ENCODE assay signal across 11 cellular contexts in the genomic region with DNA sequence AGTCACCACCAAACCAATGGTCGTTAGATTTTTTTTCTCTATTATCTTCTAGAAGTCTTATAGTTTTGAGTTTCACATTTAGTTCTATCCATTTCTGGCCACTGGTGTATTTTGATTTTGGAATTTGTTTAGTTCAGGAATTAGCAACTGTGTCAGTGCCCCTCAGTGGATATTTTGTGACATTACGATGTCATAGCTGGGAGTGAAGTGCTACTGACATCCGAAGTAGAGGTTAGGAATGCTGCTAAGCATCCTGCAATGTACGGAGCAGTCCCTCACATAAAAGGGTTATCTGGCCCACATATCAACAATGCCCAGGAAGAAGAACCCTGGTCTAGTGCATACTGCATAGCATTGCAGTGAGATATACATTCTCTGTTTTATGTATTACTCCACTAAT.
DNase-seq lines count a peak whose midpoint lies in the region; ATAC-seq and TF ChIP-seq lines count a peak whose summit lies in the region.
"Had no signal": no experiment of that assay in that cellular context is flagged by ENCODE, and none has a peak within 500 bp of the region (broad histone marks: within the 10 kb centered on the region; RNA-seq: fewer than 3 reads in every experiment).

No MANE protein-coding gene starts in this region.

- H3K4me3 ChIP-seq in breast epithelium (no peak overlapping the region), testis (no peak overlapping the region)
- H3K4me3 ChIP-seq: body of pancreas had no signal

- H3K27ac Mint-ChIP-seq in MCF 10A (ENCODE audit: low read depth, unreplicated experiment): no peak overlapping the region

- H3K4me1 ChIP-seq in breast epithelium: no peaks in the 10 kb centered on the region
- no peaks in the 10 kb centered on the region for H3K4me1 ChIP-seq in testis
- H3K4me1 ChIP-seq: body of pancreas had no signal

- no peaks in the 10 kb centered on the region for H3K27me3 Mint-ChIP-seq in MCF 10A (ENCODE audit: insufficient read depth, unreplicated experiment)

- H3K4me1 Mint-ChIP-seq in MCF 10A (ENCODE audit: insufficient read depth, unreplicated experiment): no peaks in the 10 kb centered on the region

- peaks cover 13% of the 10 kb centered on the region for H3K9me3 Mint-ChIP-seq in MCF 10A (ENCODE audit: unreplicated experiment)

- intact Hi-C loops in MCF 10A (cut with micrococcal nuclease) (loop anchor here (1.0 to 2.0 kb wide), 3 partner anchors 96 to 1031 kb away; no protein-coding TSS in a partner anchor), breast epithelium (cut with DNase I; ENCODE audit: low total_unique reads) (no loop called here), testis (cut with DNase I; ENCODE audit: low total_unique reads) (no loop called here)

- POLR2A ChIA-PET in MCF 10A (lab: Yijun Ruan, JAX): interaction anchor here (1.1 kb wide), 1 partner anchor 806 kb away, joined by 3 read pairs; no protein-coding TSS in a partner anchor

- TF ChIP-seq CTCF in MCF 10A (IDR thresholded peaks at IDR 0.05; ENCODE audit: unreplicated experiment) (peak; percentile 53), breast epithelium (IDR thresholded peaks at IDR 0.05) (no peak), testis (IDR thresholded peaks at IDR 0.05) (peak in 2 of 3 experiments; percentile 22 to 25)

- no peak overlapping the region for H3K27ac ChIP-seq in breast epithelium
- H3K27ac ChIP-seq in testis: no peak overlapping the region
- H3K27ac ChIP-seq: body of pancreas, neutrophil had no signal

- no peak overlapping the region for H3K4me3 Mint-ChIP-seq in MCF 10A (ENCODE audit: unreplicated experiment)

- peaks cover 13 to 29% of the 10 kb centered on the region in 2 donors for H3K9me3 ChIP-seq in breast epithelium
- H3K9me3 ChIP-seq in testis: no peaks in the 10 kb centered on the region
- H3K9me3 ChIP-seq: neutrophil had no signal

- H3K36me3 ChIP-seq in breast epithelium: no peaks in the 10 kb centered on the region
- no peaks in the 10 kb centered on the region for H3K36me3 ChIP-seq in testis (ENCODE audit: low read depth, missing control alignments)
- H3K36me3 ChIP-seq: neutrophil had no signal

- 33 to 41% methylated on average over 4 of the region's 4 CpGs for WGBS in testis, 2 donors

- ATAC-seq in HG03520 (IDR thresholded peaks at IDR 0.05; ENCODE audit: unreplicated experiment): no peak
- ATAC-seq in HG03135 (IDR thresholded peaks at IDR 0.05; ENCODE audit: unreplicated experiment): no peak
- ATAC-seq: body of pancreas had no signal

- CTCF ChIA-PET in MCF 10A (lab: Yijun Ruan, JAX): interaction anchor here (0.6 to 2.0 kb wide), 12 partner anchors 8 to 1033 kb away, joined by 3 to 9 read pairs (median 3); no protein-coding TSS in a partner anchor

- TF ChIP-seq POLR2A in breast epithelium (IDR thresholded peaks at IDR 0.05): no peak
- TF ChIP-seq POLR2A in testis (IDR thresholded peaks at IDR 0.05): no peak

- DNase-seq in MCF 10A (ENCODE audit: unreplicated experiment) (peak; percentile 37), breast epithelium (ENCODE audit: low spot score in 2 of 2) (no peak), NCI-H69 (lab: John Stamatoyannopoulos, UW) (peak; percentile 43), fibroblast of peridontal ligament (ENCODE audit: extremely low read depth) (peak; percentile 35), testis (peak; percentile 25), NCI-H187 treated with DMSO at 0.1 percent for 48 hours (lab: John Stamatoyannopoulos, UW) (no peak)
- DNase-seq: activated CD4-positive, alpha-beta T cell treated with anti-CD3 and anti-CD28 coated beads, Interleukin-2, amount 50 U/mL, for 4 hours; body of pancreas had no signal

- H3K36me3 Mint-ChIP-seq in MCF 10A (ENCODE audit: insufficient read depth, unreplicated experiment): no peaks in the 10 kb centered on the region

- H3K27me3 ChIP-seq in breast epithelium (no peaks in the 10 kb centered on the region), testis (no peaks in the 10 kb centered on the region)
- H3K27me3 ChIP-seq: body of pancreas, neutrophil had no signal

- no TSS peak for BruUV-seq in MCF 10A (replicated peaks; lab: Mats Ljungman, UMichigan)

Comparison
In these comparisons a context has a peak if more than half of its experiments do, and no peak if none do; other contexts are left out.
1. DNase-seq: peak in MCF 10A (single experiment), NCI-H69 (single experiment), fibroblast of peridontal ligament (single experiment) and testis (single experiment); none in breast epithelium (0 of 2) and NCI-H187 treated with DMSO at 0.1 percent for 48 hours (single experiment).
2. CTCF ChIP-seq: peak in MCF 10A (single experiment) and testis (2 of 3); none in breast epithelium (0 of 3).